In genomic region chr6:63391203-63391970, GRCh38 we compare ENCODE assay signal across 1 cellular context.
TF ChIP-seq lines count a peak whose summit lies in the region.

No MANE protein-coding gene starts in this region.

TF ChIP-seq in HepG2, 621 proteins besides CTCF, POLR2A, EP300 and RAD21 (continued from another document and continues in another):
- TF ChIP-seq SNAPC4 (CRISPR knock-in tag; IDR thresholded peaks at IDR 0.05) (0 out of 2 replicates have a peak, but pooled peaks have one; percentile 30), ZKSCAN5 (CRISPR knock-in tag; IDR thresholded peaks at IDR 0.05) (no peak), ZNF263 (CRISPR knock-in tag; IDR thresholded peaks at IDR 0.05) (no peak; the same call in 1 of the 2 replicates), ZFP1 (CRISPR knock-in tag; IDR thresholded peaks at IDR 0.05) (peak; percentile 98), KLF6 (CRISPR knock-in tag; IDR thresholded peaks at IDR 0.05) (peak; percentile 43; the same call in 1 of the 2 replicates), ZNF451 (CRISPR knock-in tag; IDR thresholded peaks at IDR 0.05) (no peak; the same call in 1 of the 2 replicates), ZFX (CRISPR knock-in tag; IDR thresholded peaks at IDR 0.05; ENCODE audit: low read depth) (peak; percentile 49; the same call in 1 of the 2 replicates), NBN (conservative IDR thresholded peaks at IDR 0.05) (no peak), RBM39 (IDR thresholded peaks at IDR 0.05; ENCODE audit: low read depth, low read length, poor library complexity, severe bottlenecking) (no peak), ZNF660 (CRISPR knock-in tag; IDR thresholded peaks at IDR 0.05; ENCODE audit: borderline replicate concordance, low read depth) (no peak), GTF3A (CRISPR knock-in tag; conservative IDR thresholded peaks at IDR 0.05) (no peak), ZNF354B (CRISPR knock-in tag; IDR thresholded peaks at IDR 0.05) (no peak), NFKB2 (CRISPR knock-in tag; IDR thresholded peaks at IDR 0.05; ENCODE audit: borderline replicate concordance) (no peak), PAF1 (CRISPR knock-in tag; IDR thresholded peaks at IDR 0.05) (no peak), NFKBIZ (CRISPR knock-in tag; IDR thresholded peaks at IDR 0.05) (peak; percentile 94; the same call in 1 of the 2 replicates), NCOR1 (IDR thresholded peaks at IDR 0.05; ENCODE audit: borderline replicate concordance, low read length) (peak; percentile 95), ZNF510 (CRISPR knock-in tag; IDR thresholded peaks at IDR 0.05; ENCODE audit: low read depth) (no peak), ARNT2 (CRISPR knock-in tag; IDR thresholded peaks at IDR 0.05; ENCODE audit: low read depth) (peak; percentile 36; the same call in 1 of the 2 replicates), PRMT3 (CRISPR knock-in tag; IDR thresholded peaks at IDR 0.05; ENCODE audit: borderline replicate concordance, low read depth) (no peak), ZNF143 (CRISPR knock-in tag; IDR thresholded peaks at IDR 0.05) (peak; percentile 47; the same call in 1 of the 2 replicates), RXRA (CRISPR knock-in tag; IDR thresholded peaks at IDR 0.05) (peak; percentile 90; the same call in 1 of the 2 replicates), SRY (CRISPR knock-in tag; IDR thresholded peaks at IDR 0.05) (peak; percentile 32; the same call in 1 of the 2 replicates), ZNF567 (CRISPR knock-in tag; IDR thresholded peaks at IDR 0.05; ENCODE audit: borderline replicate concordance) (0 out of 2 replicates have a peak, but pooled peaks have one; percentile 33), CCDC6 (CRISPR knock-in tag; IDR thresholded peaks at IDR 0.05) (peak; percentile 97), ZXDC (CRISPR knock-in tag; IDR thresholded peaks at IDR 0.05) (no peak), ZSCAN20 (CRISPR knock-in tag; IDR thresholded peaks at IDR 0.05; ENCODE audit: borderline replicate concordance) (no peak), ZNF138 (CRISPR knock-in tag; IDR thresholded peaks at IDR 0.05; ENCODE audit: low read depth) (no peak), FIP1L1 (IDR thresholded peaks at IDR 0.05; ENCODE audit: borderline replicate concordance, insufficient read depth, low read depth, low read length) (no peak), SRSF1 (optimal IDR thresholded peaks at IDR 0.05; ENCODE audit: low read depth, low read length) (no peak), PLSCR1 (CRISPR knock-in tag; IDR thresholded peaks at IDR 0.05; ENCODE audit: borderline replicate concordance) (no peak; the same call in 1 of the 2 replicates), PHF21A (CRISPR knock-in tag; IDR thresholded peaks at IDR 0.05) (peak; percentile 97; the same call in 1 of the 2 replicates), ZNF605 (CRISPR knock-in tag; IDR thresholded peaks at IDR 0.05) (peak; percentile 93), HNRNPH1 (optimal IDR thresholded peaks at IDR 0.05; ENCODE audit: low read depth, low read length) (no peak), ZBTB37 (CRISPR knock-in tag; IDR thresholded peaks at IDR 0.05) (no peak), GZF1 (CRISPR knock-in tag; IDR thresholded peaks at IDR 0.05) (peak; percentile 91; the same call in 1 of the 2 replicates), PTBP1 (IDR thresholded peaks at IDR 0.05; ENCODE audit: low read depth, low read length, poor library complexity, severe bottlenecking) (no peak), KDM5B (CRISPR knock-in tag; IDR thresholded peaks at IDR 0.05; ENCODE audit: borderline replicate concordance) (no peak), ZNF431 (CRISPR knock-in tag; IDR thresholded peaks at IDR 0.05; ENCODE audit: borderline replicate concordance, low read depth) (peak; percentile 83; the same call in 1 of the 2 replicates), ZNF713 (CRISPR knock-in tag; IDR thresholded peaks at IDR 0.05) (no peak), SP4 (CRISPR knock-in tag; IDR thresholded peaks at IDR 0.05) (peak; percentile 36; the same call in 1 of the 2 replicates), ZNF280D (CRISPR knock-in tag; IDR thresholded peaks at IDR 0.05) (peak; percentile 99), ZNF83 (CRISPR knock-in tag; IDR thresholded peaks at IDR 0.05; ENCODE audit: borderline replicate concordance) (no peak)
- TF ChIP-seq, protein P1, sequence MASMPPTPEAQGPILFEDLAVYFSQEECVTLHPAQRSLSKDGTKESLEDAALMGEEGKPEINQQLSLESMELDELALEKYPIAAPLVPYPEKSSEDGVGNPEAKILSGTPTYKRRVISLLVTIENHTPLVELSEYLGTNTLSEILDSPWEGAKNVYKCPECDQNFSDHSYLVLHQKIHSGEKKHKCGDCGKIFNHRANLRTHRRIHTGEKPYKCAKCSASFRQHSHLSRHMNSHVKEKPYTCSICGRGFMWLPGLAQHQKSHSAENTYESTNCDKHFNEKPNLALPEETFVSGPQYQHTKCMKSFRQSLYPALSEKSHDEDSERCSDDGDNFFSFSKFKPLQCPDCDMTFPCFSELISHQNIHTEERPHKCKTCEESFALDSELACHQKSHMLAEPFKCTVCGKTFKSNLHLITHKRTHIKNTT (CRISPR knock-in tag; IDR thresholded peaks at IDR 0.05): no peak
- TF ChIP-seq, protein P2, sequence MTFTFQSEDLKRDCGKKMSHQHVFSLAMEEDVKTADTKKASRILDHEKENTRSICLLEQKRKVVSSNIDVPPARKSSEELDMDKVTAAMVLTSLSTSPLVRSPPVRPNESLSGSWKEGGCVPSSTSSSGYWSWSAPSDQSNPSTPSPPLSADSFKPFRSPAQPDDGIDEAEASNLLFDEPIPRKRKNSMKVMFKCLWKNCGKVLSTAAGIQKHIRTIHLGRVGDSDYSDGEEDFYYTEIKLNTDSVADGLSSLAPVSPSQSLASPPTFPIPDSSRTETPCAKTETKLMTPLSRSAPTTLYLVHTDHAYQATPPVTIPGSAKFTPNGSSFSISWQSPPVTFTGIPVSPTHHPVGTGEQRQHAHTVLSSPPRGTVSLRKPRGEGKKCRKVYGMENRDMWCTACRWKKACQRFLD (CRISPR knock-in tag; IDR thresholded peaks at IDR 0.05; ENCODE audit: borderline replicate concordance): no peak; the same call in 1 of the 2 replicates
- TF ChIP-seq, protein P3, sequence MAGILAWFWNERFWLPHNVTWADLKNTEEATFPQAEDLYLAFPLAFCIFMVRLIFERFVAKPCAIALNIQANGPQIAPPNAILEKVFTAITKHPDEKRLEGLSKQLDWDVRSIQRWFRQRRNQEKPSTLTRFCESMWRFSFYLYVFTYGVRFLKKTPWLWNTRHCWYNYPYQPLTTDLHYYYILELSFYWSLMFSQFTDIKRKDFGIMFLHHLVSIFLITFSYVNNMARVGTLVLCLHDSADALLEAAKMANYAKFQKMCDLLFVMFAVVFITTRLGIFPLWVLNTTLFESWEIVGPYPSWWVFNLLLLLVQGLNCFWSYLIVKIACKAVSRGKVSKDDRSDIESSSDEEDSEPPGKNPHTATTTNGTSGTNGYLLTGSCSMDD (CRISPR knock-in tag; IDR thresholded peaks at IDR 0.05): no peak
- TF ChIP-seq, protein P4, sequence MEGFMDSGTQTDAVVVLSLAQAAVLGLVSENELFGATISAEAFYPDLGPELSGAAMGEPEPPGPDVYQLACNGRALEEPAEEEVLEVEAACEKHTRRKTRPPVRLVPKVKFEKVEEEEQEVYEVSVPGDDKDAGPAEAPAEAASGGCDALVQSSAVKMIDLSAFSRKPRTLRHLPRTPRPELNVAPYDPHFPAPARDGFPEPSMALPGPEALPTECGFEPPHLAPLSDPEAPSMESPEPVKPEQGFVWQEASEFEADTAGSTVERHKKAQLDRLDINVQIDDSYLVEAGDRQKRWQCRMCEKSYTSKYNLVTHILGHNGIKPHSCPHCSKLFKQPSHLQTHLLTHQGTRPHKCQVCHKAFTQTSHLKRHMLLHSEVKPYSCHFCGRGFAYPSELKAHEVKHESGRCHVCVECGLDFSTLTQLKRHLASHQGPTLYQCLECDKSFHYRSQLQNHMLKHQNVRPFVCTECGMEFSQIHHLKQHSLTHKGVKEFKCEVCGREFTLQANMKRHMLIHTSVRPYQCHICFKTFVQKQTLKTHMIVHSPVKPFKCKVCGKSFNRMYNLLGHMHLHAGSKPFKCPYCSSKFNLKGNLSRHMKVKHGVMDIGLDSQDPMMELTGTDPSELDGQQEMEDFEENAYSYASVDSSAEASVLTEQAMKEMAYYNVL (CRISPR knock-in tag; IDR thresholded peaks at IDR 0.05; ENCODE audit: borderline replicate concordance): peak; percentile 96
